ENCODE assay signal across 8 cellular contexts in genomic region chr15:67085818-67086649, GRCh38. TPM values are rescaled to one million over a fixed set of nuclear protein-coding genes. Genes with fewer than 3 reads are reported as not detected.
A peak's percentile ranks its signal among the peaks of the same experiment; 100 is the strongest.
DNase-seq lines count a peak whose midpoint lies in the region; ATAC-seq and TF ChIP-seq lines count a peak whose summit lies in the region.

No MANE protein-coding gene starts in this region.

- H3K27ac ChIP-seq in left ventricle myocardium inferior (replicated peaks) (no peak overlapping the region), Peyer's patch (peak overlapping the region in 3 of 4 donors; percentile 26 to 71 (median 51)), esophagus (ENCODE audit: low read depth in 2 of 2, low read length in 1 of 2) (peak overlapping the region; percentile 3 to 58), spleen (peak overlapping the region in 7 of 8 donors; percentile 32 to 85 (median 72))

- intact Hi-C loops in Right ventricle myocardium inferior (cut with DNase I) = no loop called here
- intact Hi-C loops in left ventricle myocardium inferior (cut with micrococcal nuclease) = no loop called here
- intact Hi-C loops in spleen (cut with DNase I; ENCODE audit: low total_unique reads) = no loop called here

- 51 to 66% methylated on average over 3 of the region's 3 CpGs for WGBS in esophagus, 2 donors
- 44 to 60% (median 56%) methylated on average over 3 of the region's 3 CpGs for WGBS in spleen, 5 donors

- H3K36me3 ChIP-seq in left ventricle myocardium inferior (no peaks in the 10 kb centered on the region), Peyer's patch (no peaks in the 10 kb centered on the region), esophagus (ENCODE audit: control insufficient read depth in 2 of 2, insufficient read depth in 2 of 2, low read length in 1 of 2) (no peaks in the 10 kb centered on the region), spleen (no peaks in the 10 kb centered on the region)

- no peaks in the 10 kb centered on the region for H3K9me3 ChIP-seq in left ventricle myocardium inferior (replicated peaks)
- no peaks in the 10 kb centered on the region for H3K9me3 ChIP-seq in Peyer's patch
- no peaks in the 10 kb centered on the region for H3K9me3 ChIP-seq in esophagus (ENCODE audit: control insufficient read depth in 2 of 2, insufficient read depth in 1 of 2, low read depth in 1 of 2, low read length in 1 of 2)
- no peaks in the 10 kb centered on the region for H3K9me3 ChIP-seq in spleen

- TF ChIP-seq CTCF in left ventricle myocardium inferior (IDR thresholded peaks at IDR 0.05; ENCODE audit: borderline replicate concordance) (no peak), Peyer's patch (IDR thresholded peaks at IDR 0.05) (no peak), spleen (IDR thresholded peaks at IDR 0.05 in 8 of 11, conservative IDR thresholded peaks at IDR 0.05 in 3 of 11) (no peak)

- no peak overlapping the region for H3K4me3 ChIP-seq in left ventricle myocardium inferior
- H3K4me3 ChIP-seq in Peyer's patch = no peak overlapping the region
- no peak overlapping the region for H3K4me3 ChIP-seq in esophagus (ENCODE audit: low read depth in 1 of 2, low read length in 2 of 2)
- H3K4me3 ChIP-seq in spleen = peak overlapping the region in 1 of 8 donors; percentile 19

- H3K27me3 ChIP-seq in left ventricle myocardium inferior (ENCODE audit: low read depth) (no peaks in the 10 kb centered on the region), Peyer's patch (no peaks in the 10 kb centered on the region), esophagus (ENCODE audit: control insufficient read depth in 1 of 2, insufficient read depth in 2 of 2, low read length in 2 of 2) (no peaks in the 10 kb centered on the region), spleen (replicated peaks in 1 of 7) (no peaks in the 10 kb centered on the region)

- DNase-seq in Right ventricle myocardium inferior (ENCODE audit: missing footprints) (no peak), left ventricle myocardium inferior (no peak), Peyer's patch (peak in 2 of 3 donors; percentile 75 to 77), spleen (no peak), islet precursor cell (no peak), iPS-NIHi11 (ENCODE audit: low spot score) (no peak)

- TF ChIP-seq POLR2A in Peyer's patch (IDR thresholded peaks at IDR 0.05) = no peak
- no peak for TF ChIP-seq POLR2A in spleen (IDR thresholded peaks at IDR 0.05)

- H3K4me1 ChIP-seq in left ventricle myocardium inferior (peaks cover 100% of the 10 kb centered on the region), Peyer's patch (peaks cover 3 to 93% (median 41%) of the 10 kb centered on the region in 4 donors), esophagus (ENCODE audit: control insufficient read depth in 2 of 2, insufficient read depth in 2 of 2, low read length in 1 of 2) (peaks cover 17 to 42% of the 10 kb centered on the region in 2 donors), spleen (peaks cover 79 to 100% (median 99%) of the 10 kb centered on the region in 6 donors)

- ATAC-seq in Right ventricle myocardium inferior = peak; percentile 48
- peak; percentile 53 for ATAC-seq in HG02759 (IDR thresholded peaks at IDR 0.05; ENCODE audit: unreplicated experiment)

RNA-seq across cellular contexts. Expression of gene SMAD3, which starts 20.6 kb away (rescaled TPM):
- total RNA-seq in Right ventricle myocardium inferior = 18.0 TPM
- total RNA-seq in left ventricle myocardium inferior = 18.8 TPM
- 10 to 100 TPM; 43.7 to 80.0 (median 60.2) TPM for total RNA-seq in Peyer's patch
- polyA plus RNA-seq in esophagus = 10 to 100 TPM; 24.8 to 51.5 TPM
- 10 to 100 TPM; 27.3 to 78.4 (median 47.5) TPM for total RNA-seq in spleen
- polyA plus RNA-seq in spleen = 1 to 10 TPM; 8.3 to 8.9 (median 8.6) TPM

Comparison
In these comparisons a context has a peak if more than half of its experiments do, and no peak if none do; other contexts are left out.
1. DNase-seq: peak in Peyer's patch (2 of 3); none in Right ventricle myocardium inferior (single experiment), left ventricle myocardium inferior (single experiment), spleen (single experiment), islet precursor cell (single experiment) and iPS-NIHi11 (single experiment).